ENCODE assay signal across 8 cellular contexts in the genomic region with DNA sequence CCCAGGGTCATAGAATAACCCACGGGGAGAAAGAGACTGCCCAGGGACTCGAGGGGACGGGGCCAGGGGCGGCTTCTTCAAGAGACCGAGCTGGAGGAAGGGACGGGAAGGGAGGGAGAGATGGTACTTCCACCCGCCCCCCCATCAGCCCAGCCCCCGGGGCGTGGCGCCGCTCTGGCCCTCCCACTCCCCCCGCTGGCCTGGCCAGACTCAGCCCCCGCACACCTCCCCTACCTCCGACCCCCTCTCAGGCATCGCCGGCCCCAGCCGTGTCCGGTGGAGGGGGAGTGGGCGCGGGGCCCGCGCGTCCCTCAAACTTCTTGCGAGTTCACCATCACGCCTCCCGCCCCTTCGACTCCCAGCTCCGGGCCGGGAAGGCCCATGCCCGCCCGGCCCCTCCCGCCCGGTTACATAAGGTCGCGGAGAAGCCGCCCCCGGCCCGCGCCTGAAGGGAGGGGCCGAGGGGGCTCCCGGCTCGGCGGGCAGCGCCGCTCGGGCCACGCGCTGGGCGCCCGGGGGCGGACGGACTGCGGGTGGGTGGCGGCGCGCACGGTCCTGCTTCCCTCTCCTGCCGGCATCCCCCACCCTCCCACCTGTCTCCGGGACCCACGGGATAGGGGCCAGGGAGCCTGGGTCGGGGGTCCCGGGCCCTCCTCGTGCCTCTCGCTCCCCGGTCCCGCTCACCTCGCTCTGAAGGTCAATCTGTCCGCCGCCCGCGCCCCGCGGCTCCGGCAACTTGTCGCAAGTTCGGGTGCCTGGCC.
DNase-seq lines count a peak whose midpoint lies in the region; ATAC-seq and TF ChIP-seq lines count a peak whose summit lies in the region.

No MANE protein-coding gene starts in this region.

- no peak for TF ChIP-seq CTCF in AG04449 (IDR thresholded peaks at IDR 0.05; ENCODE audit: insufficient read depth, low read length, missing control alignments)

- CTCF ChIA-PET in AG04449 (lab: Yijun Ruan, JAX) = interaction anchor here (0.6 to 6.0 kb wide), 19 partner anchors 12 to 367 kb away, joined by 3 to 50 read pairs (median 6); a partner anchor contains a TSS

- ATAC-seq in GM18870 (IDR thresholded peaks at IDR 0.05; ENCODE audit: unreplicated experiment) (peak; percentile 5), HG03159 (IDR thresholded peaks at IDR 0.05; ENCODE audit: unreplicated experiment) (peak; percentile 21), memory B cell (ENCODE audit: low read depth) (peak; percentile 38)
- peak; percentile 29 for ATAC-seq in effector memory CD8-positive, alpha-beta T cell (replicated peaks)

- H3K27me3 Mint-ChIP-seq in effector memory CD8-positive, alpha-beta T cell = no peaks in the 10 kb centered on the region
- H3K27me3 Mint-ChIP-seq in memory B cell = no peaks in the 10 kb centered on the region

- H3K4me3 Mint-ChIP-seq in effector memory CD8-positive, alpha-beta T cell = peak overlapping the region; percentile 49 to 59
- H3K4me3 Mint-ChIP-seq in memory B cell = peak overlapping the region; percentile 86

- H3K36me3 Mint-ChIP-seq in effector memory CD8-positive, alpha-beta T cell (ENCODE audit: insufficient read depth) = peaks cover 27% of the 10 kb centered on the region
- H3K36me3 Mint-ChIP-seq in memory B cell = peaks cover 7% of the 10 kb centered on the region

- POLR2A ChIA-PET in AG04449 (lab: Yijun Ruan, JAX) = interaction anchor here (0.8 to 2.6 kb wide), 7 partner anchors 12 to 51 kb away, joined by 3 to 10 read pairs (median 4); no protein-coding TSS in a partner anchor

- H3K4me3 ChIP-seq in AG04449 (ENCODE audit: low read depth, low read length) = peak overlapping the region; percentile 73

- H3K4me1 Mint-ChIP-seq in effector memory CD8-positive, alpha-beta T cell (ENCODE audit: low read depth in 2 of 2) = peaks cover 28 to 33% of the 10 kb centered on the region in 2 donors
- peaks cover 18% of the 10 kb centered on the region for H3K4me1 Mint-ChIP-seq in memory B cell

- no peak for DNase-seq in AG04449 (ENCODE audit: low read depth, low spot score)
- peak; percentile 21 for DNase-seq in NCI-H82 treated with DMSO at 0.1 percent for 48 hours (lab: John Stamatoyannopoulos, UW; ENCODE audit: unreplicated experiment)
- peak; percentile 33 to 42 (median 40) for DNase-seq in activated CD8-positive, alpha-beta memory T cell treated with anti-CD3 and anti-CD28 coated beads for 48 hours (ENCODE audit: low read depth in 2 of 3, low spot score in 2 of 3)
- DNase-seq in effector memory CD8-positive, alpha-beta T cell = peak; percentile 60 to 71 (median 62)
- peak in 1 of 2 donors; percentile 69 for DNase-seq in memory B cell (ENCODE audit: low spot score in 2 of 2)
- peak; percentile 28 to 51 (median 38) for DNase-seq in stimulated activated CD4-positive, alpha-beta T cell treated with anti-CD3 and anti-CD28 coated beads, TNF-alpha, amount 100 ng/mL, for 48 hours (ENCODE audit: low read depth in 3 of 3)

- peak overlapping the region; percentile 70 to 82 for H3K27ac Mint-ChIP-seq in effector memory CD8-positive, alpha-beta T cell
- peak overlapping the region; percentile 67 for H3K27ac Mint-ChIP-seq in memory B cell

- no peaks in the 10 kb centered on the region for H3K9me3 Mint-ChIP-seq in effector memory CD8-positive, alpha-beta T cell
- no peaks in the 10 kb centered on the region for H3K9me3 Mint-ChIP-seq in memory B cell
